In the genomic region with DNA sequence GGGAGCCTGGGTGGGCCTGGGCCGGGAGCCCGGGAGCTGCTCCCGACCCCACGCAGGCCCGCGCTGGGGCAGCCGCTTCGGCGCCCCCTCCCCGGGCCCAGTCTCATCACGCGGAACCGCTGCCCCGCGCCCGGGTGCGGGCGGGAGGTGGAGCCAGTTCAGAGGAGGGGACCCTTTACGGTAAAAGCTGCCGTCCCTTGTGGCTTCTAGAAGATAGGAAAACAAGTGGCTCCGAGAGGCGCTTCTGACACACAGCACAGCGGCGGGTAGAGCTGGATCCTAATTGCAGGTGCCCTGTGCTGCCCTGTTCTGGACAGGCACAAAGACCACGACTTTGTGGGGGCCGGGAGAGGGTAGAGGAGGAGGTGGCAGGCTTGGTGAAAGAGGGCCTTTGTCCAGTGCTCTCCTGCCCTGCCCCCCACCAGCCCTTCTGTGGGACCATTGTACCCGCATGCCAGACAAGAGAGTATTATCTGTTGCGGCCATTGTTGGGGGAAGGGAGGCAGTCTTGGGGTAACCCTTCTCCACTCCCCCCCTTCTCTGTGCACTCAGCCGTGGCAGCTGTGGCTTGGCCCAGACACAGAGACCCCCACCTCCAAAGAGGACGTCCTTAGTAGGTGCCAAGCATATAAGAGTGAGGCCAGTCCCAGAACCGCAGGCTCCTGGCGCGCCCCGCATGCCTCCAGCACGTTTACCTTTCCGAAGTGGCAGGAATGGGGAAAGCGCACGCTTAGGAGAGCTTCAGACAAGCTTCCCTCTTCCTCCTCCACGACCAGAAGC, we compare ENCODE assay signal across 8 cellular contexts. TPM values are rescaled to one million over a fixed set of nuclear protein-coding genes. Genes with fewer than 3 reads are reported as not detected.
A peak's percentile ranks its signal among the peaks of the same experiment; 100 is the strongest.
DNase-seq lines count a peak whose midpoint lies in the region; ATAC-seq and TF ChIP-seq lines count a peak whose summit lies in the region.

No MANE protein-coding gene starts in this region.

- DNase-seq in BE2C (no peak), left ventricle myocardium superior (peak; percentile 41), putamen (ENCODE audit: low spot score) (peak; percentile 98), iPS-NIHi11 (ENCODE audit: low spot score) (no peak)
- DNase-seq in activated naive CD4-positive, alpha-beta T cell treated with anti-CD3 and anti-CD28 coated beads, Interleukin-2, amount 50 U/mL, for 16 hours: peak; percentile 48

- H3K4me1 ChIP-seq in BE2C (peaks cover 5% of the 10 kb centered on the region), OCI-LY3 (ENCODE audit: low read length) (peaks cover 35% of the 10 kb centered on the region)

- ATAC-seq in GM19438 (IDR thresholded peaks at IDR 0.05; ENCODE audit: low read depth, unreplicated experiment): peak; percentile 14
- peak; percentile 14 for ATAC-seq in left ventricle myocardium superior
- no peak for ATAC-seq in HG03039 (IDR thresholded peaks at IDR 0.05; ENCODE audit: unreplicated experiment)

- intact Hi-C loops in left ventricle myocardium superior (cut with micrococcal nuclease): no loop called here

- no peak overlapping the region for H2AFZ ChIP-seq in OCI-LY3 (ENCODE audit: low read depth, low read length)

- H3K79me2 ChIP-seq in OCI-LY3 (ENCODE audit: low read length): peaks cover 57% of the 10 kb centered on the region

- H3K9ac ChIP-seq in OCI-LY3 (ENCODE audit: low read length): peak overlapping the region; percentile 91

- TF ChIP-seq CTCF in BE2C (IDR thresholded peaks at IDR 0.05; ENCODE audit: low read depth, low read length): no peak
- no peak for TF ChIP-seq CTCF in OCI-LY3 (IDR thresholded peaks at IDR 0.05; ENCODE audit: low read depth, low read length)

- H3K27me3 ChIP-seq in BE2C: no peaks in the 10 kb centered on the region
- no peaks in the 10 kb centered on the region for H3K27me3 ChIP-seq in OCI-LY3 (ENCODE audit: low read depth, low read length)

- H3K4me2 ChIP-seq in OCI-LY3 (ENCODE audit: low read length): peak overlapping the region; percentile 89

- H3K27ac ChIP-seq in OCI-LY3 (ENCODE audit: low read length): peak overlapping the region; percentile 77

- H3K4me3 ChIP-seq in BE2C (ENCODE audit: low read depth, low read length) (peak overlapping the region; percentile 84), OCI-LY3 (ENCODE audit: low read length) (peak overlapping the region; percentile 96)

- peaks cover 32% of the 10 kb centered on the region for H4K20me1 ChIP-seq in OCI-LY3 (ENCODE audit: insufficient read depth, low read length)

- no peaks in the 10 kb centered on the region for H3K9me3 ChIP-seq in BE2C
- no peaks in the 10 kb centered on the region for H3K9me3 ChIP-seq in OCI-LY3 (ENCODE audit: insufficient read depth, low read length)

- H3K36me3 ChIP-seq in BE2C (peaks cover 27% of the 10 kb centered on the region), OCI-LY3 (replicated peaks; ENCODE audit: low read depth, low read length) (peaks cover 37% of the 10 kb centered on the region)

RNA-seq across cellular contexts. Expression of a gene that starts 0.7 kb away (rescaled TPM):
- polyA plus RNA-seq in BE2C (2012; ENCODE audit: insufficient read depth, insufficient read length, low read depth): 30.2 TPM
- 28.6 TPM for total RNA-seq in left ventricle myocardium superior

RNA-seq across cellular contexts. Expression of a gene that starts 36.9 kb away (rescaled TPM):
- 1.8 TPM for polyA plus RNA-seq in BE2C (2012; ENCODE audit: insufficient read depth, insufficient read length, low read depth)
- 0.52 TPM for total RNA-seq in left ventricle myocardium superior

RNA-seq across cellular contexts. Expression of a gene that starts 48.6 kb away (rescaled TPM):
- 313 TPM for polyA plus RNA-seq in BE2C (2012; ENCODE audit: insufficient read depth, insufficient read length, low read depth)
- 24.5 TPM for total RNA-seq in left ventricle myocardium superior

RNA-seq across cellular contexts. Expression of a gene that starts 49.9 kb away (rescaled TPM):
- polyA plus RNA-seq in BE2C (2012; ENCODE audit: insufficient read depth, insufficient read length, low read depth): 202 TPM
- 76.6 TPM for total RNA-seq in left ventricle myocardium superior

RNA-seq across cellular contexts. Expression of a gene that starts 52.6 kb away (rescaled TPM):
- polyA plus RNA-seq in BE2C (2012; ENCODE audit: insufficient read depth, insufficient read length, low read depth): 301 TPM
- total RNA-seq in left ventricle myocardium superior: 44.8 TPM

Comparison
In these comparisons a context has a peak if more than half of its experiments do, and no peak if none do; other contexts are left out.
1. DNase-seq: peak in activated naive CD4-positive, alpha-beta T cell treated with anti-CD3 and anti-CD28 coated beads, Interleukin-2, amount 50 U/mL, for 16 hours (single experiment), left ventricle myocardium superior (single experiment) and putamen (single experiment); none in BE2C (single experiment) and iPS-NIHi11 (single experiment).